In genomic region chr10:61896854-61897661, GRCh38 we compare ENCODE assay signal across 8 cellular contexts. TPM values are rescaled to one million over a fixed set of nuclear protein-coding genes. Genes with fewer than 3 reads are reported as not detected.
DNase-seq lines count a peak whose midpoint lies in the region; ATAC-seq and TF ChIP-seq lines count a peak whose summit lies in the region.

No MANE protein-coding gene starts in this region.

- H3K27me3 ChIP-seq in DOHH2 (ENCODE audit: control insufficient read depth, low read length) (no peaks in the 10 kb centered on the region), SK-N-SH (ENCODE audit: insufficient read depth) (no peaks in the 10 kb centered on the region)

- H3K4me3 ChIP-seq in DOHH2 (ENCODE audit: low read length), result peak overlapping the region; percentile 93
- H3K4me3 ChIP-seq in SK-N-SH (ENCODE audit: low read depth in 2 of 2, low read length in 1 of 2), result no peak overlapping the region; a peak in 1 of 4 replicates
- peak overlapping the region; percentile 43 for H3K4me3 ChIP-seq in retinal pigment epithelial cell (ENCODE audit: low read length)

- POLR2A ChIA-PET in SK-N-SH (lab: Yijun Ruan, JAX), result no interaction called here

- H3K9me2 ChIP-seq in DOHH2 (replicated peaks; ENCODE audit: control insufficient read depth, low read length), result no peaks in the 10 kb centered on the region
- no peaks in the 10 kb centered on the region for H3K9me2 ChIP-seq in SK-N-SH

- H4K20me1 ChIP-seq in DOHH2 (ENCODE audit: control insufficient read depth, insufficient read depth, low read depth, low read length) (no peaks in the 10 kb centered on the region), SK-N-SH (ENCODE audit: insufficient read depth) (no peaks in the 10 kb centered on the region)

- peak; percentile 54 for TF ChIP-seq RAD21 in SK-N-SH (IDR thresholded peaks at IDR 0.05; ENCODE audit: low read length)

- CTCF ChIA-PET in SK-N-SH (lab: Yijun Ruan, JAX), result interaction anchor here (0.6 to 2.4 kb wide), 29 partner anchors 8 to 1080 kb away, joined by 3 to 16 read pairs (median 3); no protein-coding TSS in a partner anchor

- WGBS in SK-N-SH (ENCODE audit: low lambda C conversion rate), result 88% methylated on average over 31 of the region's 32 CpGs

- H3K36me3 ChIP-seq in DOHH2 (ENCODE audit: control insufficient read depth, low read length) (peaks cover 3% of the 10 kb centered on the region), SK-N-SH (replicated peaks in 1 of 2; ENCODE audit: control insufficient read depth in 1 of 2, insufficient read depth in 2 of 2, low read length in 1 of 2) (no peaks in the 10 kb centered on the region)

- peak; percentile 57 for ATAC-seq in GM21360 (IDR thresholded peaks at IDR 0.05; ENCODE audit: unreplicated experiment)
- peak; percentile 56 for ATAC-seq in HG03575 (IDR thresholded peaks at IDR 0.05; ENCODE audit: extremely low read depth, insufficient number of reproducible peaks, low FRiP score, unreplicated experiment)

- H3K79me2 ChIP-seq in DOHH2 (ENCODE audit: control insufficient read depth, low read length), result peaks cover 9% of the 10 kb centered on the region
- H3K79me2 ChIP-seq in SK-N-SH (ENCODE audit: insufficient read depth), result peaks cover 11% of the 10 kb centered on the region

- H3K27ac ChIP-seq in DOHH2 (ENCODE audit: low read depth, low read length) (peak overlapping the region; percentile 99), SK-N-SH (ENCODE audit: low read depth in 2 of 2, low read length in 1 of 2) (peak overlapping the region in 1 of 2 experiments; percentile 99; a peak in 2 of 4 replicates)

- peaks cover 40% of the 10 kb centered on the region for H3K4me1 ChIP-seq in DOHH2 (ENCODE audit: control insufficient read depth, low read length)
- peaks cover 16 to 21% of the 10 kb centered on the region in 2 experiments; a peak in 3 of 4 replicates for H3K4me1 ChIP-seq in SK-N-SH (ENCODE audit: control insufficient read depth in 1 of 2, insufficient read depth in 2 of 2, low read depth in 1 of 2, low read length in 1 of 2)

- H3K9me3 ChIP-seq in DOHH2 (ENCODE audit: control insufficient read depth, insufficient read depth, low read length), result no peaks in the 10 kb centered on the region
- no peaks in the 10 kb centered on the region for H3K9me3 ChIP-seq in SK-N-SH

- peak overlapping the region; percentile 96 for H3K4me2 ChIP-seq in DOHH2 (ENCODE audit: low read length)
- no peak overlapping the region for H3K4me2 ChIP-seq in SK-N-SH

- no peak for TF ChIP-seq EP300 in SK-N-SH (IDR thresholded peaks at IDR 0.05; ENCODE audit: borderline replicate concordance in 1 of 2, low read depth in 1 of 2, low read length in 1 of 2)

- no peak overlapping the region for H2AFZ ChIP-seq in SK-N-SH (ENCODE audit: low read depth)

- DNase-seq in SK-N-SH (peak; percentile 67), astrocyte of the hippocampus (ENCODE audit: low read depth, low spot score) (peak; percentile 72), iPS DF 4.7 (ENCODE audit: extremely low read depth, low spot score) (peak; percentile 95), retinal pigment epithelial cell (ENCODE audit: low read depth) (no peak), NCI-H2081 treated with DMSO at 0.1 percent for 48 hours (lab: John Stamatoyannopoulos, UW) (no peak)

- TF ChIP-seq CTCF in DOHH2 (IDR thresholded peaks at IDR 0.05; ENCODE audit: low read depth, low read length, poor library complexity, severe bottlenecking), result peak; percentile 80
- TF ChIP-seq CTCF in SK-N-SH (IDR thresholded peaks at IDR 0.05), result peak; percentile 62
- TF ChIP-seq CTCF in retinal pigment epithelial cell (conservative IDR thresholded peaks at IDR 0.05; ENCODE audit: low read depth, low read length), result peak; percentile 67

- H3K9ac ChIP-seq in SK-N-SH, result no peak overlapping the region

- H3F3A ChIP-seq in DOHH2 (ENCODE audit: control insufficient read depth, insufficient read depth), result peaks cover 33% of the 10 kb centered on the region
- H3F3A ChIP-seq in SK-N-SH (replicated peaks; ENCODE audit: insufficient read depth), result peaks cover 24% of the 10 kb centered on the region

TF ChIP-seq in SK-N-SH, 30 proteins besides CTCF, POLR2A, EP300 and RAD21:
- TF ChIP-seq CHD2 (IDR thresholded peaks at IDR 0.05; ENCODE audit: low read length, partially characterized antibody), result no peak
- TF ChIP-seq TAF1 (IDR thresholded peaks at IDR 0.05; ENCODE audit: borderline replicate concordance, low read depth, low read length), result no peak
- no peak for TF ChIP-seq REST (IDR thresholded peaks at IDR 0.05; ENCODE audit: low read depth, low read length)
- TF ChIP-seq USF1 (IDR thresholded peaks at IDR 0.05; ENCODE audit: borderline replicate concordance, low read depth), result no peak
- TF ChIP-seq FOXM1 (IDR thresholded peaks at IDR 0.05; ENCODE audit: low read depth), result no peak
- TF ChIP-seq RXRA (IDR thresholded peaks at IDR 0.05; ENCODE audit: borderline replicate concordance, low read depth), result no peak
- no peak for TF ChIP-seq RCOR1 (IDR thresholded peaks at IDR 0.05; ENCODE audit: low read length)
- TF ChIP-seq GATA2 (CRISPR knock-in tag; IDR thresholded peaks at IDR 0.05), result no peak
- TF ChIP-seq ZBTB33 (IDR thresholded peaks at IDR 0.05; ENCODE audit: borderline replicate concordance, low read depth), result no peak
- TF ChIP-seq TEAD4 (IDR thresholded peaks at IDR 0.05; ENCODE audit: borderline replicate concordance, insufficient read depth), result no peak
- no peak for TF ChIP-seq MEF2A (IDR thresholded peaks at IDR 0.05; ENCODE audit: borderline replicate concordance, low read depth)
- no peak for TF ChIP-seq SMC3 (IDR thresholded peaks at IDR 0.05; ENCODE audit: low read depth, low read length)
- TF ChIP-seq MAX (IDR thresholded peaks at IDR 0.05; ENCODE audit: low read depth), result no peak
- TF ChIP-seq JUND (IDR thresholded peaks at IDR 0.05), result no peak
- no peak for TF ChIP-seq TCF12 (IDR thresholded peaks at IDR 0.05)
- TF ChIP-seq USF2 (IDR thresholded peaks at IDR 0.05; ENCODE audit: borderline replicate concordance, low read depth, low read length), result no peak

RNA-seq across cellular contexts. Expression of gene ARID5B, which starts 4.4 kb away (rescaled TPM):
- 10.9 and 18.4 TPM in 2 replicates for polyA plus RNA-seq in SK-N-SH (2012; rRNA removed)
- polyA plus RNA-seq in SK-N-SH (2012; cell fraction: cytosol; rRNA removed), result 12.7 and 13.2 TPM in 2 replicates
- 12.0 and 22.4 TPM in 2 replicates for polyA plus RNA-seq in SK-N-SH (2012; cell fraction: nucleus; rRNA removed)

Comparison
In these comparisons a context has a peak if more than half of its experiments do, and no peak if none do; other contexts are left out.
1. H3K4me3 ChIP-seq: peak in DOHH2 (single experiment) and retinal pigment epithelial cell (single experiment); none in SK-N-SH (0 of 2).
2. DNase-seq: peak in SK-N-SH (single experiment), astrocyte of the hippocampus (single experiment) and iPS DF 4.7 (single experiment); none in retinal pigment epithelial cell (single experiment) and NCI-H2081 treated with DMSO at 0.1 percent for 48 hours (single experiment).
3. Peak in every context shown above with its lines, with median percentiles within 50 percentile points of each other: CTCF ChIP-seq.